7 cellular contexts compared by ENCODE assay signal in the genomic region with DNA sequence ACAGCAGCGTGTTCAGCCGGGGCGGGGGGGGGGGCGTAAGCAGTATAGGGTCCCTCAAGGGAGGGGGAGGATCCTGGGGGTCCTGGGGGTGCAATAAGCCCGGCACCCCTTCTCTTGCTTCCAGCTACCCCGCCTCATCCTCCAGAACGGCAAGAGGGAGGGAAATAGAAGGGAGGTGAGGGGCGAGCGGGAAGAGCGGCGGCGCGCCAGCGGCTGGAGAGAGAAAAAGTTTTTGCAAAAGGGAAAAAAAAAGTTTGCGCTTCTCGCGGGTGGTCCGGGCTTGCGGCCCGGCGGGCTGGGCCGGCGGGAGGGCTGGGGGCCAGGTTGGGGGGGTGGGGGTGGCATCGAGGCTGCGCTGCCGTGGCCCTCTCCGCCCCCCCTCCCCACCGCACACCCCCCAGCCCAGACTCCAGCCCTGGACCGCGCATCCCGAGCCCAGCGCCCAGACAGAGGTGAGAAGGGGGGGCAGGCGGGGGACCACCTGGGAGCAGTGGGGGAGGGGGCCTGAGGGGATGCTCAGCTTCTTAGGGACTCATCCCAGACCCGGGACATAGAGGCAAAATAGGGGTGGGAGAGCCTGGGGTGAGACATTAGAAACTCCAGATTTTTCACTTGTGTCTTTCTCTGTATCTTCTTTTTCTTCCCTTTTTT. TPM values are rescaled to one million over a fixed set of nuclear protein-coding genes. Genes with fewer than 3 reads are reported as not detected.
DNase-seq lines count a peak whose midpoint lies in the region; ATAC-seq and TF ChIP-seq lines count a peak whose summit lies in the region.

A gene (plus strand): TSS at position 36 of the 651 bp plus-strand sequence. CDS start 3,907 bp downstream, outside the sequence.

- intact Hi-C loops in PC-9 (cut with micrococcal nuclease; ENCODE audit: unreplicated experiment): loop anchor here (5.0 to 10.0 kb wide), 2 partner anchors 172 to 445 kb away; a partner anchor contains a TSS

- no peak for ATAC-seq in HG02798 (IDR thresholded peaks at IDR 0.05; ENCODE audit: poor library complexity, unreplicated experiment)
- ATAC-seq in HG03469 (IDR thresholded peaks at IDR 0.05; ENCODE audit: unreplicated experiment): no peak
- no peak for ATAC-seq in GM19397 (IDR thresholded peaks at IDR 0.05; ENCODE audit: unreplicated experiment)

- no peaks in the 10 kb centered on the region for H3K9me2 ChIP-seq in PC-9 (ENCODE audit: insufficient read depth)

- H3K27ac ChIP-seq in PC-9: peak within 1 kb of the TSS; percentile 70

- peak within 1 kb of the TSS; percentile 80 for H3K27ac Mint-ChIP-seq in nephron progenitor cell

- H3K4me3 Mint-ChIP-seq in nephron progenitor cell: peak within 1 kb of the TSS; percentile 88

- no peaks in the 10 kb centered on the region for H3K9me3 Mint-ChIP-seq in nephron progenitor cell

- peaks cover 49% of the 10 kb centered on the region for H3K27me3 Mint-ChIP-seq in nephron progenitor cell (ENCODE audit: low read depth, poor library complexity)

- H3K4me2 ChIP-seq in PC-9: peak within 1 kb of the TSS; percentile 99

- in situ Hi-C loops in GM13977 (cut with MboI; ENCODE audit: low pct_unique_long_range_greater_than_20kb, low sequenced_read_pairs, unreplicated experiment): loop anchor here (10.0 kb wide), 2 partner anchors 155 to 195 kb away; no protein-coding TSS in a partner anchor

- DNase-seq in GM13977 (ENCODE audit: low spot score) (peak; percentile 32), PC-9 (no peak), epithelial cell of esophagus (ENCODE audit: low read depth) (no peak), nephron progenitor cell (peak; percentile 40)

- H3K4me1 Mint-ChIP-seq in nephron progenitor cell: peaks cover 69% of the 10 kb centered on the region

- no peaks in the 10 kb centered on the region for H3K9me3 ChIP-seq in PC-9 (ENCODE audit: insufficient read depth, low read depth)

- peak within 1 kb of the TSS; percentile 89 for H2AFZ ChIP-seq in PC-9

- H3K4me1 ChIP-seq in PC-9 (replicated peaks; ENCODE audit: insufficient read depth): peaks cover 46% of the 10 kb centered on the region

- H3K36me3 Mint-ChIP-seq in nephron progenitor cell (ENCODE audit: low read depth): no peaks in the 10 kb centered on the region

- no peaks in the 10 kb centered on the region for H3F3A ChIP-seq in PC-9 (ENCODE audit: insufficient read depth, low read depth)

- CTCF ChIA-PET in PC-9 (lab: Charles Lee): interaction anchor here (1.2 kb wide), 1 partner anchor 280 kb away, joined by 3 read pairs; no protein-coding TSS in a partner anchor

- H3K4me3 ChIP-seq in PC-9 (peak within 1 kb of the TSS; percentile 73), epithelial cell of esophagus (ENCODE audit: low read length) (peak within 1 kb of the TSS; percentile 49)

- TF ChIP-seq CTCF in GM13977 (IDR thresholded peaks at IDR 0.05; ENCODE audit: extremely low read depth, insufficient read depth, missing control alignments): no peak
- no peak for TF ChIP-seq CTCF in PC-9 (conservative IDR thresholded peaks at IDR 0.05)
- TF ChIP-seq CTCF in epithelial cell of esophagus (IDR thresholded peaks at IDR 0.05; ENCODE audit: insufficient read depth, low read depth, low read length, missing control alignments): no peak
- no peak for TF ChIP-seq CTCF in nephron progenitor cell (IDR thresholded peaks at IDR 0.05)

- peaks cover 37% of the 10 kb centered on the region for H3K27me3 ChIP-seq in PC-9 (ENCODE audit: insufficient read depth, low read depth)

- no peaks in the 10 kb centered on the region for H4K20me1 ChIP-seq in PC-9 (ENCODE audit: insufficient read depth)

- no peaks in the 10 kb centered on the region for H3K79me2 ChIP-seq in PC-9 (ENCODE audit: low read depth)

- no peaks in the 10 kb centered on the region for H3K36me3 ChIP-seq in PC-9 (ENCODE audit: low read depth)

- POLR2A ChIA-PET in PC-9 (lab: Charles Lee; ENCODE audit: unreplicated experiment): interaction anchor here (0.6 kb wide), 1 partner anchor 26 kb away, joined by 4 read pairs; no protein-coding TSS in a partner anchor

- no TSS peak for BruUV-seq in PC-9 (replicated peaks; lab: Mats Ljungman, UMichigan)

RNA-seq across cellular contexts. Expression of the gene that starts here (rescaled TPM):
- total RNA-seq in PC-9 (2021): not detected in 2 replicates

Comparison
In these comparisons a context has a peak if more than half of its experiments do, and no peak if none do; other contexts are left out.
1. DNase-seq: peak in GM13977 (single experiment) and nephron progenitor cell (single experiment); none in PC-9 (0 of 2) and epithelial cell of esophagus (single experiment).